ENCODE assay signal across 9 cellular contexts in the genomic region with DNA sequence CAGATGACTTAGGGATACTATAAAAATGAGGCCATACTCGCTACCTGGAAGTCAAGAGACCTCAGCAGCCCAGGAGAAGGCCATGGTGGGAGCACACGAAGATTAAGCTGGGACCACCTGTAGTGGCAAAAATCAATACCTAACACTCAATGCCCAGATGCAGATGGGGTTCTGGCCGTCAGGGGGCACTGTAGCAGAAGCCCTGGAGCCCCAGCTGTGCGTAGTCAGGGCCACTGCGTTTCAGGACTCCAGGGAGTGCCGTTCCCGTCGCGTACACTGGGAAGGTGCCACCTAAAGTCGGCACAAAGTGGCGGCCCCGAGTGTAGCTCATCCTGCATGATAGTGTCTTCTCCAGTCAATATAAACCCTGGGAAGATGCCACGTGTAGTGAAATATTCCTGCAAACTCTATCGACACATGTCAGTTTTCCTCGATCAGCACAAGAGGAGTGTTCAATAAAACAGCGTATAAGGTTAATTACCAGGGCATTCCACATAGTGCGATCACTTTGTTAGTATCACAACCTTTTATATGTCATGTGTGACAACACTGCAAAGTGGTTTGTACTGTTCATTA.
DNase-seq lines count a peak whose midpoint lies in the region; ATAC-seq and TF ChIP-seq lines count a peak whose summit lies in the region.
"Had no signal": no experiment of that assay in that cellular context is flagged by ENCODE, and none has a peak within 500 bp of the region (broad histone marks: within the 10 kb centered on the region; RNA-seq: fewer than 3 reads in every experiment).

No MANE protein-coding gene starts in this region.

- no peaks in the 10 kb centered on the region for H3K36me3 ChIP-seq in kidney epithelial cell (ENCODE audit: control insufficient read depth, insufficient read depth, low read length)

- H3K9me3 Mint-ChIP-seq in HFFc6, result no peaks in the 10 kb centered on the region
- no peaks in the 10 kb centered on the region for H3K9me3 Mint-ChIP-seq in activated T-helper 17 cell treated with anti-CD3 and anti-CD28 coated beads, Interleukin-2, amount 50 U/mL, for 72 hours

- no peaks in the 10 kb centered on the region for H3K36me3 Mint-ChIP-seq in HFFc6 (ENCODE audit: low read depth)
- H3K36me3 Mint-ChIP-seq in activated T-helper 17 cell treated with anti-CD3 and anti-CD28 coated beads, Interleukin-2, amount 50 U/mL, for 72 hours (ENCODE audit: low read depth), result no peaks in the 10 kb centered on the region

- H3K4me3 Mint-ChIP-seq in HFFc6, result no peak overlapping the region
- H3K4me3 Mint-ChIP-seq in activated T-helper 17 cell treated with anti-CD3 and anti-CD28 coated beads, Interleukin-2, amount 50 U/mL, for 72 hours, result no peak overlapping the region

- peaks cover 17% of the 10 kb centered on the region for H3K27me3 Mint-ChIP-seq in HFFc6 (ENCODE audit: insufficient read depth)
- H3K27me3 Mint-ChIP-seq in activated T-helper 17 cell treated with anti-CD3 and anti-CD28 coated beads, Interleukin-2, amount 50 U/mL, for 72 hours, result peaks cover 20% of the 10 kb centered on the region

- DNase-seq in Ammon's horn (ENCODE audit: low spot score) (peak; percentile 84), HFFc6 (no peak), astrocyte of the cerebellum (ENCODE audit: low read depth) (no peak), kidney epithelial cell (ENCODE audit: low read depth) (no peak), cerebellar nuclear complex (lab: John Stamatoyannopoulos, UW) (no peak)
- DNase-seq: SW 1271 had no signal

- ATAC-seq in HG03354 (IDR thresholded peaks at IDR 0.05; ENCODE audit: poor library complexity, severe bottlenecking, unreplicated experiment), result no peak
- no peak for ATAC-seq in activated T-helper 17 cell treated with anti-CD3 and anti-CD28 coated beads, Interleukin-2, amount 50 U/mL, for 72 hours (replicated peaks)
- ATAC-seq in HG03520 (IDR thresholded peaks at IDR 0.05; ENCODE audit: unreplicated experiment), result no peak

- H3K4me3 ChIP-seq in astrocyte of the cerebellum (ENCODE audit: low read depth, low read length) (no peak overlapping the region), kidney epithelial cell (ENCODE audit: low read depth, low read length) (no peak overlapping the region)

- peaks cover 6% of the 10 kb centered on the region; the same call in 1 of the 2 replicates for H3K4me1 Mint-ChIP-seq in HFFc6 (ENCODE audit: low read depth)
- H3K4me1 Mint-ChIP-seq in activated T-helper 17 cell treated with anti-CD3 and anti-CD28 coated beads, Interleukin-2, amount 50 U/mL, for 72 hours, result no peaks in the 10 kb centered on the region

- in situ Hi-C loops in astrocyte of the cerebellum (cut with HindIII; ENCODE audit: low sequenced_read_pairs), result no loop called here

- no peak overlapping the region for H3K27ac Mint-ChIP-seq in HFFc6
- no peak overlapping the region for H3K27ac Mint-ChIP-seq in activated T-helper 17 cell treated with anti-CD3 and anti-CD28 coated beads, Interleukin-2, amount 50 U/mL, for 72 hours

- TF ChIP-seq CTCF in HFFc6 (IDR thresholded peaks at IDR 0.05) (peak; percentile 63; the same call in 1 of the 2 replicates), astrocyte of the cerebellum (IDR thresholded peaks at IDR 0.05; ENCODE audit: low read depth, low read length, missing control alignments) (peak; percentile 34), kidney epithelial cell (IDR thresholded peaks at IDR 0.05; ENCODE audit: insufficient read depth, low read length, poor library complexity, severe bottlenecking) (peak; percentile 59)

- H3K27me3 ChIP-seq in kidney epithelial cell (ENCODE audit: control insufficient read depth, insufficient read depth, low read length), result no peaks in the 10 kb centered on the region
